28 cellular contexts compared by ENCODE assay signal in the genomic region with DNA sequence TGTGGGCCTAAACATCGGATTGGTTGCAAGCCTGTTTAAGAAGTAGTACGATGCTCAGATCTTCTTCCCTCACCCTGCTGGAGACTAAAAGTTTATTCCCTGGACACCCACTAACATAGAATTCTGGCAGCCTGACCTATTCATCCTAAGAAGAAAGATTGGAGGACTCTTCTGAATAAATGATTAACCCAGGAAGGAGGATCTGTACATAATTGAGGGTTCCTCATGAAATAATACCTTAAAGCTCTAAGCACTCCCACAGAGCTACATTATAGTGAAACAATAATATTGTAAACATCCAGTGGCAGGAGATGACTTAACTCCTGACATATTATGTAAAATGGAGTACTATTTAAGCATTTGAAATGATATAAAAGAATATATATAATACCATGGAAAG.
"Had no signal": no experiment of that assay in that cellular context is flagged by ENCODE, and none has a peak within 500 bp of the region (broad histone marks: within the 10 kb centered on the region; RNA-seq: fewer than 3 reads in every experiment).

No MANE protein-coding gene starts in this region.

- ATAC-seq: activated CD4-positive, alpha-beta T cell treated with anti-CD3 and anti-CD28 coated beads for 36 hours; activated T-helper 17 cell treated with anti-CD3 and anti-CD28 coated beads, Interleukin-2, amount 50 U/mL, for 72 hours; foreskin keratinocyte; stimulated activated naive B cell treated with anti-CD40 and anti-IgM and Interleukin-4, amounts not matched to agents 10 μg/mL and 1 μg/mL and 100 μg/mL, for 72 hours had no signal

- DNase-seq: activated B cell treated with CpG ODN at 0.5 μM for 24 hours; activated CD4-positive, alpha-beta T cell treated with anti-CD3 and anti-CD28 coated beads for 36 hours; activated CD4-positive, alpha-beta T cell treated with anti-CD3 and anti-CD28 coated beads, Interleukin-2, amount 50 U/mL, for 4 hours; activated CD8-positive, alpha-beta memory T cell treated with anti-CD3 and anti-CD28 coated beads for 24 hours; activated CD8-positive, alpha-beta memory T cell treated with anti-CD3 and anti-CD28 coated beads, Interleukin-2, amount 50 U/mL, for 4 hours; activated T-cell treated with anti-CD3 and anti-CD28 coated beads, Interleukin-2, amount 50 U/mL, for 24 hours; adrenal gland; brain microvascular endothelial cell; caudate nucleus; effector memory CD4-positive, alpha-beta T cell; foreskin keratinocyte; hippocampal formation; retina; sigmoid colon; stimulated activated CD4-positive, alpha-beta T cell treated with anti-CD3 and anti-CD28 coated beads, Interleukin-15, amount 100 ng/mL, for 24 hours; stimulated activated CD4-positive, alpha-beta T cell treated with anti-CD3 and anti-CD28 coated beads, Interleukin-2, amount 100 ng/mL, for 48 hours; stimulated activated CD8-positive, alpha-beta memory T cell treated with anti-CD3 and anti-CD28 coated beads, Interleukin-4, amount 100 ng/mL, for 48 hours; stimulated activated naive B cell treated with anti-CD40 and anti-IgM and Interleukin-4, amounts not matched to agents 10 μg/mL and 1 μg/mL and 100 μg/mL, for 72 hours; T1000 had no signal

- H3K27ac Mint-ChIP-seq: activated B cell treated with CpG ODN at 0.5 μM for 24 hours; activated CD4-positive, alpha-beta T cell treated with anti-CD3 and anti-CD28 coated beads for 36 hours; activated naive CD8-positive, alpha-beta T cell; activated T-cell treated with anti-CD3 and anti-CD28 coated beads, Interleukin-2, amount 50 U/mL, for 24 hours; activated T-helper 17 cell treated with anti-CD3 and anti-CD28 coated beads, Interleukin-2, amount 50 U/mL, for 72 hours; memory B cell; stimulated activated naive B cell treated with anti-CD40 and anti-IgM and Interleukin-4, amounts not matched to agents 10 μg/mL and 1 μg/mL and 100 μg/mL, for 72 hours; T-helper 1 cell treated with Interleukin-12 subunit alpha and Interleukin-12 subunit beta and Interleukin-4 antibody, amounts not matched to agents 30 μg/mL and 1 μg/mL, for 36 hours; type B pancreatic cell had no signal

- H3K36me3 ChIP-seq: adrenal gland, ascending aorta, brain microvascular endothelial cell, sigmoid colon had no signal

- H3K9me3 Mint-ChIP-seq: activated B cell treated with CpG ODN at 0.5 μM for 24 hours; activated T-cell treated with anti-CD3 and anti-CD28 coated beads, Interleukin-2, amount 50 U/mL, for 24 hours; activated T-helper 17 cell treated with anti-CD3 and anti-CD28 coated beads, Interleukin-2, amount 50 U/mL, for 72 hours; memory B cell; nephron; stimulated activated naive B cell treated with anti-CD40 and anti-IgM and Interleukin-4, amounts not matched to agents 10 μg/mL and 1 μg/mL and 100 μg/mL, for 72 hours; T-helper 1 cell treated with Interleukin-12 subunit alpha and Interleukin-12 subunit beta and Interleukin-4 antibody, amounts not matched to agents 30 μg/mL and 1 μg/mL, for 36 hours; type B pancreatic cell had no signal

- H3K4me1 ChIP-seq: ascending aorta, foreskin keratinocyte, parathyroid adenoma, sigmoid colon had no signal

- H3K27me3 ChIP-seq: adrenal gland, ascending aorta, brain microvascular endothelial cell, foreskin keratinocyte, sigmoid colon had no signal

- H3K4me3 Mint-ChIP-seq: activated B cell treated with CpG ODN at 0.5 μM for 24 hours; activated CD4-positive, alpha-beta T cell treated with anti-CD3 and anti-CD28 coated beads for 36 hours; activated naive CD8-positive, alpha-beta T cell; activated T-cell treated with anti-CD3 and anti-CD28 coated beads, Interleukin-2, amount 50 U/mL, for 24 hours; activated T-helper 17 cell treated with anti-CD3 and anti-CD28 coated beads, Interleukin-2, amount 50 U/mL, for 72 hours; memory B cell; nephron; stimulated activated naive B cell treated with anti-CD40 and anti-IgM and Interleukin-4, amounts not matched to agents 10 μg/mL and 1 μg/mL and 100 μg/mL, for 72 hours; T-helper 1 cell treated with Interleukin-12 subunit alpha and Interleukin-12 subunit beta and Interleukin-4 antibody, amounts not matched to agents 30 μg/mL and 1 μg/mL, for 36 hours; type B pancreatic cell had no signal

- H3K4me1 Mint-ChIP-seq: activated B cell treated with CpG ODN at 0.5 μM for 24 hours; activated CD4-positive, alpha-beta T cell treated with anti-CD3 and anti-CD28 coated beads for 36 hours; activated T-helper 17 cell treated with anti-CD3 and anti-CD28 coated beads, Interleukin-2, amount 50 U/mL, for 72 hours; memory B cell; nephron; stimulated activated naive B cell treated with anti-CD40 and anti-IgM and Interleukin-4, amounts not matched to agents 10 μg/mL and 1 μg/mL and 100 μg/mL, for 72 hours had no signal

- H3K4me2 ChIP-seq: smooth muscle cell had no signal

- H3K27me3 Mint-ChIP-seq: activated B cell treated with CpG ODN at 0.5 μM for 24 hours; activated CD4-positive, alpha-beta T cell treated with anti-CD3 and anti-CD28 coated beads for 36 hours; activated naive CD8-positive, alpha-beta T cell; activated T-cell treated with anti-CD3 and anti-CD28 coated beads, Interleukin-2, amount 50 U/mL, for 24 hours; activated T-helper 17 cell treated with anti-CD3 and anti-CD28 coated beads, Interleukin-2, amount 50 U/mL, for 72 hours; memory B cell; stimulated activated naive B cell treated with anti-CD40 and anti-IgM and Interleukin-4, amounts not matched to agents 10 μg/mL and 1 μg/mL and 100 μg/mL, for 72 hours; type B pancreatic cell had no signal

- H3K4me3 ChIP-seq: adrenal gland, ascending aorta, sigmoid colon, smooth muscle cell had no signal

- H3K27ac ChIP-seq: adrenal gland, ascending aorta, brain microvascular endothelial cell, foreskin keratinocyte, parathyroid adenoma, sigmoid colon had no signal

- H3K36me3 Mint-ChIP-seq: type B pancreatic cell had no signal

- H3K9me3 ChIP-seq: adrenal gland, ascending aorta, sigmoid colon had no signal
